In the genomic region with DNA sequence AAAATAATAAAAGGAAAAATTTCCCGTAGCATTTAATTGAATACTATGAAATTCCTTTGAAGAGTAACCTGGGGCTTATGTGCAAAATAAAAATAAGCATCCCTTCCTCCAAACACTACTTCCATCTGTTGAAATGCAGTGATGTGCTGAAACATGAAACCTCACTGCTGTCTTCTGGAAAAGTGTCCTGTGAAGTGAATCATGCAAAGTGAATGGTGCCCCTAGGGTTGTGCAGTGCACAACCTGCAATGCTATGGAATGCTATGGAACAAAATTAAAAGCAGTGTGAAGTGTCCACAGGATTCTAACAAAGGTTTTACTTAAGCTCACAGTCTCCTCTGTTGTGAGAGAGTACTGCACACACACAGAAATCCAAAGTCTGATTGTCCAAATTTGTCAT, we compare ENCODE assay signal across 24 cellular contexts.
A peak's percentile ranks its signal among the peaks of the same experiment; 100 is the strongest.
DNase-seq lines count a peak whose midpoint lies in the region; ATAC-seq and TF ChIP-seq lines count a peak whose summit lies in the region.
"Had no signal": no experiment of that assay in that cellular context is flagged by ENCODE, and none has a peak within 500 bp of the region (broad histone marks: within the 10 kb centered on the region; RNA-seq: fewer than 3 reads in every experiment).

No MANE protein-coding gene starts in this region.

- H3F3A ChIP-seq in GM23248 (ENCODE audit: insufficient read depth), result no peaks in the 10 kb centered on the region

- DNase-seq in GM23248, result peak; percentile 4
- DNase-seq in NCI-H2171 treated with DMSO at 0.1 percent for 48 hours (lab: John Stamatoyannopoulos, UW), result peak; percentile 81
- peak; percentile 26 for DNase-seq in cerebellar cortex (ENCODE audit: low spot score)
- no peak for DNase-seq in mesothelial cell of epicardium (ENCODE audit: low spot score in 2 of 2, unreplicated experiment in 2 of 2)
- no peak for DNase-seq in NCI-H1930 (lab: John Stamatoyannopoulos, UW)
- DNase-seq in stomach, result no peak
- DNase-seq: activated B cell treated with CpG ODN at 0.5 μM for 24 hours; activated CD4-positive, alpha-beta memory T cell treated with anti-CD3 and anti-CD28 coated beads for 36 hours; activated effector memory CD4-positive, alpha-beta T cell treated with anti-CD3 and anti-CD28 coated beads, Interleukin-2, amount 50 U/mL, for 16 hours; activated naive CD8-positive, alpha-beta T cell treated with anti-CD3 and anti-CD28 coated beads, Interleukin-2, amount 50 U/mL, for 24 hours; CD4-positive, CD25-positive, alpha-beta regulatory T cell; DMS153; hippocampal formation; lower lobe of right lung; NCI-H187; stimulated activated CD4-positive, alpha-beta T cell treated with anti-CD3 and anti-CD28 coated beads, Interleukin-2, amount 100 ng/mL, for 48 hours; stimulated activated naive CD8-positive, alpha-beta T cell treated with anti-CD3 and anti-CD28 coated beads, Interleukin-15, Interleukin-2, amounts not matched to agents 100 U/mL and 50 U/mL, for 24 hours; T-helper 9 cell; thyroid gland had no signal

- H4K20me1 ChIP-seq in GM23248 (ENCODE audit: insufficient read depth), result no peaks in the 10 kb centered on the region

- WGBS in GM23248 (ENCODE audit: low coverage in 1 of 2, low lambda C conversion rate in 2 of 2, missing lambda C conversion rate in 2 of 2), 2 experiments, result 30 to 32% methylated on average over 1 of the region's 1 CpG
- 69 to 79% (median 73%) methylated on average over 1 of the region's 1 CpG for WGBS in stomach, 5 donors

- H3K27me3 ChIP-seq in GM23248 (replicated peaks; ENCODE audit: insufficient read depth) (no peaks in the 10 kb centered on the region), stomach (no peaks in the 10 kb centered on the region)
- H3K27me3 ChIP-seq: thyroid gland had no signal

- H3K4me3 ChIP-seq in GM23248, result no peak overlapping the region
- H3K4me3 ChIP-seq in stomach, result no peak overlapping the region
- H3K4me3 ChIP-seq: K562, lower lobe of right lung, thyroid gland had no signal

- in situ Hi-C loops in GM23248 (cut with MboI), result loop anchor here (25.0 kb wide), 1 partner anchor 954 kb away; no protein-coding TSS in a partner anchor

- 0 out of 2 replicates have a peak, but pooled peaks cover 4% of the 10 kb centered on the region for H3K4me1 ChIP-seq in GM23248 (ENCODE audit: insufficient read depth)
- no peaks in the 10 kb centered on the region for H3K4me1 ChIP-seq in stomach
- H3K4me1 ChIP-seq: lower lobe of right lung, thyroid gland had no signal

- H3K79me2 ChIP-seq in GM23248 (ENCODE audit: insufficient read depth), result no peaks in the 10 kb centered on the region

- no peak overlapping the region for H3K4me2 ChIP-seq in GM23248 (ENCODE audit: unreplicated experiment)

- H3K27ac ChIP-seq in GM23248 (no peak overlapping the region), stomach (no peak overlapping the region)
- H3K27ac ChIP-seq: lower lobe of right lung, RWPE1, thyroid gland had no signal

- peak overlapping the region; percentile 33 for H3K27ac Mint-ChIP-seq in mesothelial cell of epicardium
- H3K27ac Mint-ChIP-seq: activated B cell treated with CpG ODN at 0.5 μM for 24 hours; activated CD4-positive, alpha-beta memory T cell treated with anti-CD3 and anti-CD28 coated beads for 36 hours; activated naive CD8-positive, alpha-beta T cell treated with anti-CD3 and anti-CD28 coated beads, Interleukin-2, amount 50 U/mL, for 24 hours; CD4-positive, CD25-positive, alpha-beta regulatory T cell; dendritic cell treated with granulocyte-macrophage colony-stimulating factor and Interleukin-4, amounts not matched to agents 40 ng/mL and 50 ng/mL, for 4 days had no signal

- peaks cover 24% of the 10 kb centered on the region for H3K9me3 Mint-ChIP-seq in mesothelial cell of epicardium

- H3K4me3 Mint-ChIP-seq in mesothelial cell of epicardium, result no peak overlapping the region
- H3K4me3 Mint-ChIP-seq: activated B cell treated with CpG ODN at 0.5 μM for 24 hours; activated CD4-positive, alpha-beta memory T cell treated with anti-CD3 and anti-CD28 coated beads for 36 hours; activated naive CD8-positive, alpha-beta T cell treated with anti-CD3 and anti-CD28 coated beads, Interleukin-2, amount 50 U/mL, for 24 hours; CD4-positive, CD25-positive, alpha-beta regulatory T cell; dendritic cell treated with granulocyte-macrophage colony-stimulating factor and Interleukin-4, amounts not matched to agents 40 ng/mL and 50 ng/mL, for 4 days had no signal

- peaks cover 9% of the 10 kb centered on the region for H3K4me1 Mint-ChIP-seq in mesothelial cell of epicardium
- H3K4me1 Mint-ChIP-seq: activated B cell treated with CpG ODN at 0.5 μM for 24 hours; activated naive CD8-positive, alpha-beta T cell treated with anti-CD3 and anti-CD28 coated beads, Interleukin-2, amount 50 U/mL, for 24 hours; CD4-positive, CD25-positive, alpha-beta regulatory T cell had no signal

- H3K36me3 ChIP-seq in GM23248 (ENCODE audit: low read depth), result no peaks in the 10 kb centered on the region
- no peaks in the 10 kb centered on the region for H3K36me3 ChIP-seq in stomach
- H3K36me3 ChIP-seq: lower lobe of right lung, thyroid gland had no signal

- H3K36me3 Mint-ChIP-seq in mesothelial cell of epicardium, result peaks cover 16% of the 10 kb centered on the region
- H3K36me3 Mint-ChIP-seq: activated CD4-positive, alpha-beta memory T cell treated with anti-CD3 and anti-CD28 coated beads for 36 hours; CD4-positive, CD25-positive, alpha-beta regulatory T cell had no signal

- H3K9me2 ChIP-seq in GM23248 (ENCODE audit: insufficient read depth), result no peaks in the 10 kb centered on the region

- ATAC-seq in GM21360 (IDR thresholded peaks at IDR 0.05; ENCODE audit: unreplicated experiment) (no peak), HG02970 (IDR thresholded peaks at IDR 0.05; ENCODE audit: low FRiP score, unreplicated experiment) (no peak)
- ATAC-seq: activated naive CD8-positive, alpha-beta T cell treated with anti-CD3 and anti-CD28 coated beads, Interleukin-2, amount 50 U/mL, for 24 hours; K562; lower lobe of right lung; stimulated activated naive CD8-positive, alpha-beta T cell treated with anti-CD3 and anti-CD28 coated beads, Interleukin-15, Interleukin-2, amounts not matched to agents 100 U/mL and 50 U/mL, for 24 hours had no signal

- no peak for TF ChIP-seq EP300 in stomach (IDR thresholded peaks at IDR 0.05)

- H3K27me3 Mint-ChIP-seq in mesothelial cell of epicardium (ENCODE audit: low read depth), result no peaks in the 10 kb centered on the region
- H3K27me3 Mint-ChIP-seq: activated B cell treated with CpG ODN at 0.5 μM for 24 hours; activated CD4-positive, alpha-beta memory T cell treated with anti-CD3 and anti-CD28 coated beads for 36 hours; activated naive CD8-positive, alpha-beta T cell treated with anti-CD3 and anti-CD28 coated beads, Interleukin-2, amount 50 U/mL, for 24 hours; CD4-positive, CD25-positive, alpha-beta regulatory T cell; dendritic cell treated with granulocyte-macrophage colony-stimulating factor and Interleukin-4, amounts not matched to agents 40 ng/mL and 50 ng/mL, for 4 days had no signal

- H3K9me3 ChIP-seq in GM23248 (ENCODE audit: low read depth) (no peaks in the 10 kb centered on the region), stomach (peaks cover 0 to 13% (median 0%) of the 10 kb centered on the region in 4 donors)
- H3K9me3 ChIP-seq: lower lobe of right lung, thyroid gland had no signal

- no peak overlapping the region for H2AFZ ChIP-seq in GM23248

- intact Hi-C loops in stomach (cut with DNase I; ENCODE audit: low total_unique reads), result no loop called here

- no peak for TF ChIP-seq CTCF in mesothelial cell of epicardium (IDR thresholded peaks at IDR 0.05; ENCODE audit: unreplicated experiment)
- TF ChIP-seq CTCF in stomach (IDR thresholded peaks at IDR 0.05), result no peak

- no peak for TF ChIP-seq POLR2A in stomach (IDR thresholded peaks at IDR 0.05)

- H3K9ac ChIP-seq in GM23248, result no peak overlapping the region

Comparison
In these comparisons a context has a peak if more than half of its experiments do, and no peak if none do; other contexts are left out.
1. DNase-seq: peak in GM23248 (single experiment), NCI-H2171 treated with DMSO at 0.1 percent for 48 hours (single experiment) and cerebellar cortex (single experiment); none in mesothelial cell of epicardium (0 of 2), NCI-H1930 (0 of 2) and stomach (single experiment).